8 cellular contexts compared by ENCODE assay signal in the genomic region with DNA sequence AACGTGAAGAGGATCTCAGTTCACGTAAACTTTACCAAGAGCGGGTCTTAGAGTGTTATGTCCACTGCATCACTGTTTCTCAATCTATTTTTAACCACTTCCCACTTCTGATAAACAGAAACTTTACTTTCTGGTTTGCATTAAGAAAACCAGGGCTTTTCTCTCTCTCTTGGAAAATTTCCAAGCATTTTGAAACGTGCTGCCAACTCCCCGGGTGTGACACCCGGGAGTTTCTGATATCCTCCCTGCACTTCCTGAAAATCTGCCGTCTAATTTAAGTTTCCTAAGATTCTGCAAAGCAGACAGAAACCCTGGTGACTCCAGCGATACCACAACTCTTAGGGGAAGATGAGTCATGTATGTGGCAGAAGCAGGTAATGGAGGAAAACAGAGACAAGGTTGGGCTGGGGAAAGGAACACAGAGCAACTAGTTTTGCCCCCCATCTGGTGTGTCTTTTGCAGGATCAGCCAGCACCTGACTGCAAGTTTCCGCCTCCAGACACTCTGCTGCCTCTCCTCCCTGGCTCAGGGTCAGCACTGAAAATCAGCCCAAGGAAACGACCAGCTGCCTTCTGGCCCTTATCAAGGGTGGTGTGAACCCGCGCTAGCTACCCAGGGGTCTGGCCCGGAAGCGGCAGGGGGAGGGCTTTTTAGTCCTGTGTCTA. TPM values are rescaled to one million over a fixed set of nuclear protein-coding genes. Genes with fewer than 3 reads are reported as not detected.
DNase-seq lines count a peak whose midpoint lies in the region; ATAC-seq and TF ChIP-seq lines count a peak whose summit lies in the region.

No MANE protein-coding gene starts in this region.

- peak overlapping the region in 1 of 2 donors; percentile 43 for H3K9ac ChIP-seq in liver (ENCODE audit: low read depth in 1 of 2, low read length in 2 of 2)

- H3K4me3 Mint-ChIP-seq in Caco-2 (ENCODE audit: unreplicated experiment): no peak overlapping the region

- POLR2A ChIA-PET in Caco-2 (lab: Charles Lee): no interaction called here

- CTCF ChIA-PET in Caco-2 (lab: Charles Lee): no interaction called here

- peaks cover 23% of the 10 kb centered on the region for H3K4me1 Mint-ChIP-seq in Caco-2 (ENCODE audit: low read depth, unreplicated experiment)

- peak overlapping the region; percentile 12 for H3K27ac Mint-ChIP-seq in Caco-2 (ENCODE audit: unreplicated experiment)

- H3K27ac ChIP-seq in adrenal gland: peak overlapping the region in 3 of 5 donors; percentile 5 to 84 (median 52)
- peak overlapping the region; percentile 71 to 79 for H3K27ac ChIP-seq in liver (ENCODE audit: low read depth in 1 of 2, low read length in 2 of 2)
- no peak overlapping the region for H3K27ac ChIP-seq in aorta (ENCODE audit: low read depth in 1 of 2, low read length in 2 of 2)

- H3K27me3 Mint-ChIP-seq in Caco-2 (ENCODE audit: insufficient read depth, unreplicated experiment): no peaks in the 10 kb centered on the region

- no peak for TF ChIP-seq RAD21 in liver (IDR thresholded peaks at IDR 0.05)

- H3K36me3 ChIP-seq in Caco-2 (ENCODE audit: control insufficient read depth, insufficient read depth, low read length) (no peaks in the 10 kb centered on the region), adrenal gland (replicated peaks in 1 of 2) (no peaks in the 10 kb centered on the region), liver (ENCODE audit: control insufficient read depth in 4 of 4, insufficient read depth in 3 of 4, low read depth in 1 of 4, low read length in 3 of 4) (no peaks in the 10 kb centered on the region), aorta (ENCODE audit: control insufficient read depth in 1 of 2, insufficient read depth in 2 of 2, low read length in 1 of 2) (no peaks in the 10 kb centered on the region)

- BruUV-seq in Caco-2 (replicated peaks; lab: Mats Ljungman, UMichigan): no TSS peak

- TF ChIP-seq POLR2A in adrenal gland (IDR thresholded peaks at IDR 0.05): no peak

- 7 to 10% (median 9%) methylated on average over 13 to 14 of the region's 14 CpGs for WGBS in adrenal gland, 4 donors
- WGBS in liver: 24% methylated on average over 14 of the region's 14 CpGs
- WGBS in aorta, 2 donors: 4 to 6% methylated on average over 14 of the region's 14 CpGs

- H3K4me3 ChIP-seq in Caco-2 (ENCODE audit: low read depth, low read length) (no peak overlapping the region), adrenal gland (no peak overlapping the region), liver (ENCODE audit: low read depth in 1 of 3, low read length in 3 of 3) (no peak overlapping the region), aorta (ENCODE audit: low read length in 2 of 2) (no peak overlapping the region)

- H3K36me3 Mint-ChIP-seq in Caco-2 (ENCODE audit: insufficient read depth, unreplicated experiment): peaks cover 6% of the 10 kb centered on the region

- no peaks in the 10 kb centered on the region for H3K9me3 Mint-ChIP-seq in Caco-2 (ENCODE audit: unreplicated experiment)

- ATAC-seq in aorta (ENCODE audit: low FRiP score) (peak; percentile 34), HG03139 (IDR thresholded peaks at IDR 0.05; ENCODE audit: unreplicated experiment) (no peak), HG03457 (IDR thresholded peaks at IDR 0.05; ENCODE audit: unreplicated experiment) (no peak)

- H3K27me3 ChIP-seq in Caco-2 (replicated peaks; ENCODE audit: control insufficient read depth, insufficient read depth, low read length) (no peaks in the 10 kb centered on the region), adrenal gland (no peaks in the 10 kb centered on the region), liver (ENCODE audit: control insufficient read depth in 4 of 4, insufficient read depth in 4 of 4, low read length in 3 of 4) (no peaks in the 10 kb centered on the region), aorta (ENCODE audit: control insufficient read depth in 1 of 2, insufficient read depth in 2 of 2, low read length in 1 of 2) (no peaks in the 10 kb centered on the region)

- DNase-seq in Caco-2 (no peak), LoVo (ENCODE audit: low spot score) (peak; percentile 64), adrenal gland (peak in 6 of 7 donors; percentile 22 to 64 (median 42)), aorta (peak in 1 of 2 donors; percentile 57), NCI-H2029 (lab: John Stamatoyannopoulos, UW) (no peak)

- TF ChIP-seq CTCF in Caco-2 (IDR thresholded peaks at IDR 0.05; ENCODE audit: insufficient read depth in 1 of 2, low read depth in 1 of 2, low read length in 1 of 2, severe bottlenecking in 1 of 2, unreplicated experiment in 1 of 2) (no peak), adrenal gland (IDR thresholded peaks at IDR 0.05) (no peak), liver (IDR thresholded peaks at IDR 0.05; ENCODE audit: low read depth, low read length, missing input control) (no peak)

- H3K4me1 ChIP-seq in Caco-2 (peaks cover 10% of the 10 kb centered on the region; the same call in 1 of the 2 replicates), adrenal gland (replicated peaks in 1 of 2) (peaks cover 11 to 36% of the 10 kb centered on the region in 2 donors), liver (ENCODE audit: control insufficient read depth in 4 of 4, insufficient read depth in 4 of 4, low read length in 3 of 4) (peaks cover 8 to 26% (median 16%) of the 10 kb centered on the region in 4 donors), aorta (ENCODE audit: control insufficient read depth in 1 of 2, insufficient read depth in 2 of 2, low read length in 2 of 2) (peaks cover 0 to 1% of the 10 kb centered on the region in 2 donors)

- intact Hi-C loops in Caco-2 (cut with micrococcal nuclease; ENCODE audit: unreplicated experiment): no loop called here
- intact Hi-C loops in adrenal gland (cut with DNase I): no loop called here
- intact Hi-C loops in aorta (cut with DNase I): no loop called here

- H3K9me3 ChIP-seq in Caco-2: no peaks in the 10 kb centered on the region
- no peaks in the 10 kb centered on the region for H3K9me3 ChIP-seq in adrenal gland (replicated peaks in 1 of 3)
- H3K9me3 ChIP-seq in liver (ENCODE audit: control insufficient read depth in 4 of 4, low read length in 3 of 4): no peaks in the 10 kb centered on the region
- H3K9me3 ChIP-seq in aorta (ENCODE audit: control insufficient read depth, low read length): peaks cover 3% of the 10 kb centered on the region

TF ChIP-seq in liver, 16 proteins besides CTCF, POLR2A, EP300 and RAD21 (continues in another document):
- TF ChIP-seq JUND (IDR thresholded peaks at IDR 0.05): peak in 1 of 2 donors; percentile 23
- TF ChIP-seq GABPA (IDR thresholded peaks at IDR 0.05 in 1 of 2, conservative IDR thresholded peaks at IDR 0.05 in 1 of 2): no peak
- TF ChIP-seq SP1 (IDR thresholded peaks at IDR 0.05): peak; percentile 17
- TF ChIP-seq TAF1 (conservative IDR thresholded peaks at IDR 0.05): no peak
- TF ChIP-seq, protein P1, sequence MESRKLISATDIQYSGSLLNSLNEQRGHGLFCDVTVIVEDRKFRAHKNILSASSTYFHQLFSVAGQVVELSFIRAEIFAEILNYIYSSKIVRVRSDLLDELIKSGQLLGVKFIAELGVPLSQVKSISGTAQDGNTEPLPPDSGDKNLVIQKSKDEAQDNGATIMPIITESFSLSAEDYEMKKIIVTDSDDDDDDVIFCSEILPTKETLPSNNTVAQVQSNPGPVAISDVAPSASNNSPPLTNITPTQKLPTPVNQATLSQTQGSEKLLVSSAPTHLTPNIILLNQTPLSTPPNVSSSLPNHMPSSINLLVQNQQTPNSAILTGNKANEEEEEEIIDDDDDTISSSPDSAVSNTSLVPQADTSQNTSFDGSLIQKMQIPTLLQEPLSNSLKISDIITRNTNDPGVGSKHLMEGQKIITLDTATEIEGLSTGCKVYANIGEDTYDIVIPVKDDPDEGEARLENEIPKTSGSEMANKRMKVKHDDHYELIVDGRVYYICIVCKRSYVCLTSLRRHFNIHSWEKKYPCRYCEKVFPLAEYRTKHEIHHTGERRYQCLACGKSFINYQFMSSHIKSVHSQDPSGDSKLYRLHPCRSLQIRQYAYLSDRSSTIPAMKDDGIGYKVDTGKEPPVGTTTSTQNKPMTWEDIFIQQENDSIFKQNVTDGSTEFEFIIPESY (IDR thresholded peaks at IDR 0.05): no peak
- TF ChIP-seq, protein P2, sequence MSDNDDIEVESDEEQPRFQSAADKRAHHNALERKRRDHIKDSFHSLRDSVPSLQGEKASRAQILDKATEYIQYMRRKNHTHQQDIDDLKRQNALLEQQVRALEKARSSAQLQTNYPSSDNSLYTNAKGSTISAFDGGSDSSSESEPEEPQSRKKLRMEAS (IDR thresholded peaks at IDR 0.05): no peak
- TF ChIP-seq, protein P3, sequence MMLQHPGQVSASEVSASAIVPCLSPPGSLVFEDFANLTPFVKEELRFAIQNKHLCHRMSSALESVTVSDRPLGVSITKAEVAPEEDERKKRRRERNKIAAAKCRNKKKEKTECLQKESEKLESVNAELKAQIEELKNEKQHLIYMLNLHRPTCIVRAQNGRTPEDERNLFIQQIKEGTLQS (IDR thresholded peaks at IDR 0.05): no peak
- no peak for TF ChIP-seq FOXA1 (IDR thresholded peaks at IDR 0.05)
- TF ChIP-seq RXRA (IDR thresholded peaks at IDR 0.05): no peak
- peak in 1 of 2 donors; percentile 17 for TF ChIP-seq EGR1 (IDR thresholded peaks at IDR 0.05; ENCODE audit: low read depth in 2 of 2)
- peak; percentile 72 for TF ChIP-seq NR2F2 (IDR thresholded peaks at IDR 0.05)
- no peak for TF ChIP-seq HNF4A (conservative IDR thresholded peaks at IDR 0.05)
- TF ChIP-seq HNF4G (IDR thresholded peaks at IDR 0.05): no peak
- peak; percentile 38 for TF ChIP-seq YY1 (IDR thresholded peaks at IDR 0.05)
- TF ChIP-seq FOXA2 (IDR thresholded peaks at IDR 0.05): no peak

RNA-seq across cellular contexts. Expression of a gene that starts 11.4 kb away (rescaled TPM):
- total RNA-seq in Caco-2 (2022): not detected in 2 replicates
- total RNA-seq in adrenal gland: under 1 TPM in 2 of 8 donors, not detected in 6; 0.29 to 0.52 TPM
- under 1 TPM; 0.33 to 0.88 (median 0.40) TPM for polyA plus RNA-seq in adrenal gland
- under 1 TPM; 0.67 to 0.84 TPM for total RNA-seq in liver
- polyA plus RNA-seq in liver: under 1 TPM; 0.25 to 0.28 TPM
- 1 to 10 TPM; 1.2 to 2.0 TPM for total RNA-seq in aorta
- polyA plus RNA-seq in aorta: under 1 TPM in 1 of 2 donors, not detected in 1; 0.15 TPM

RNA-seq across cellular contexts. Expression of a gene that starts 53.7 kb away (rescaled TPM):
- total RNA-seq in Caco-2 (2022): not detected in 2 replicates
- not detected for total RNA-seq in adrenal gland
- not detected for polyA plus RNA-seq in adrenal gland
- not detected for total RNA-seq in liver
- polyA plus RNA-seq in liver: not detected
- total RNA-seq in aorta: not detected
- polyA plus RNA-seq in aorta: not detected

Comparison
In these comparisons a context has a peak if more than half of its experiments do, and no peak if none do; other contexts are left out.
1. DNase-seq: peak in LoVo (single experiment) and adrenal gland (6 of 7); none in Caco-2 (0 of 2) and NCI-H2029 (single experiment).
2. H3K27ac ChIP-seq: peak in adrenal gland (3 of 5) and liver (2 of 2); none in aorta (0 of 2).